ENCODE assay signal across 9 cellular contexts in genomic region chr2:20600756-20601325, GRCh38. TPM values are rescaled to one million over a fixed set of nuclear protein-coding genes. Genes with fewer than 3 reads are reported as not detected.
A peak's percentile ranks its signal among the peaks of the same experiment; 100 is the strongest.
DNase-seq lines count a peak whose midpoint lies in the region; ATAC-seq, FAIRE-seq and TF ChIP-seq lines count a peak whose summit lies in the region.
"Had no signal": no experiment of that assay in that cellular context is flagged by ENCODE, and none has a peak within 500 bp of the region (broad histone marks: within the 10 kb centered on the region; RNA-seq: fewer than 3 reads in every experiment).

No MANE protein-coding gene starts in this region.

- no peak overlapping the region for H3K4me3 Mint-ChIP-seq in Calu3 (ENCODE audit: low read depth, unreplicated experiment)

- H3K9me1 ChIP-seq in endothelial cell of umbilical vein (replicated peaks; ENCODE audit: control insufficient read depth, extremely low read depth, insufficient read depth, low read length) = no peaks in the 10 kb centered on the region

- H3K4me1 ChIP-seq in PC-9 (replicated peaks; ENCODE audit: insufficient read depth) (peaks cover 23% of the 10 kb centered on the region), endothelial cell of umbilical vein (ENCODE audit: control insufficient read depth, extremely low read depth, insufficient read depth, low read length) (peaks cover 44% of the 10 kb centered on the region), osteoblast (ENCODE audit: insufficient read depth, low read length) (peaks cover 21% of the 10 kb centered on the region), testis (peaks cover 48% of the 10 kb centered on the region)

- TF ChIP-seq POLR2A in endothelial cell of umbilical vein (IDR thresholded peaks at IDR 0.05; ENCODE audit: low read depth, low read length) (no peak), testis (IDR thresholded peaks at IDR 0.05) (no peak)

- ATAC-seq in omental fat pad (ENCODE audit: low FRiP score) = no peak

- H3K4me1 Mint-ChIP-seq in Calu3 (ENCODE audit: low read depth, unreplicated experiment) = peaks cover 33% of the 10 kb centered on the region

- no peak overlapping the region for H3K4me3 ChIP-seq in PC-9
- no peak overlapping the region for H3K4me3 ChIP-seq in endothelial cell of umbilical vein (replicated peaks in 1 of 3; ENCODE audit: insufficient read depth in 1 of 3, low read depth in 1 of 3, low read length in 3 of 3)
- H3K4me3 ChIP-seq in osteoblast (ENCODE audit: insufficient read depth, low read length) = no peak overlapping the region
- no peak overlapping the region for H3K4me3 ChIP-seq in testis

- H3K27ac Mint-ChIP-seq in Calu3 (ENCODE audit: unreplicated experiment) = no peak overlapping the region

- POLR2A ChIA-PET in PC-9 (lab: Charles Lee; ENCODE audit: unreplicated experiment) (interaction anchor here (0.6 to 0.9 kb wide), 2 partner anchors 154 to 178 kb away, joined by 3 to 4 read pairs; partner anchors contain the start of gene RHOB), endothelial cell of umbilical vein (lab: Charles Lee) (interaction anchor here (2.3 to 4.5 kb wide), 2 partner anchors 153 to 154 kb away, joined by 8 to 29 read pairs; partner anchors contain the start of gene RHOB)

- H3K36me3 Mint-ChIP-seq in Calu3 (ENCODE audit: insufficient read depth, unreplicated experiment) = no peaks in the 10 kb centered on the region

- TF ChIP-seq CTCF in Calu3 (IDR thresholded peaks at IDR 0.05; ENCODE audit: unreplicated experiment) (peak; percentile 35), PC-9 (conservative IDR thresholded peaks at IDR 0.05) (peak; percentile 72), endothelial cell of umbilical vein (IDR thresholded peaks at IDR 0.05; ENCODE audit: extremely low read depth in 1 of 2, insufficient read depth in 1 of 2, low read depth in 1 of 2, low read length in 2 of 2) (peak in 1 of 2 donors; percentile 16), osteoblast (IDR thresholded peaks at IDR 0.05; ENCODE audit: extremely low read depth, low read depth, low read length) (peak; percentile 56), omental fat pad (IDR thresholded peaks at IDR 0.05) (no peak), testis (IDR thresholded peaks at IDR 0.05) (peak in 1 of 3 experiments; percentile 3)

- H3K79me2 ChIP-seq in PC-9 (ENCODE audit: low read depth) (no peaks in the 10 kb centered on the region), endothelial cell of umbilical vein (ENCODE audit: control insufficient read depth, insufficient read depth, low read length) (no peaks in the 10 kb centered on the region), osteoblast (ENCODE audit: insufficient read depth, low read length) (no peaks in the 10 kb centered on the region)

- H3K4me2 ChIP-seq in PC-9 = no peak overlapping the region
- peak overlapping the region; percentile 11 for H3K4me2 ChIP-seq in endothelial cell of umbilical vein (ENCODE audit: insufficient read depth, low read length)
- H3K4me2 ChIP-seq in osteoblast (ENCODE audit: insufficient read depth, low read length) = no peak overlapping the region

- peaks cover 21% of the 10 kb centered on the region for H3F3A ChIP-seq in PC-9 (ENCODE audit: insufficient read depth, low read depth)

- H3K27me3 ChIP-seq in PC-9 (ENCODE audit: insufficient read depth, low read depth) (no peaks in the 10 kb centered on the region), endothelial cell of umbilical vein (ENCODE audit: control insufficient read depth in 2 of 2, insufficient read depth in 2 of 2, low read length in 2 of 2) (no peaks in the 10 kb centered on the region), osteoblast (ENCODE audit: insufficient read depth, low read length) (no peaks in the 10 kb centered on the region), testis (no peaks in the 10 kb centered on the region)

- H3K9me3 ChIP-seq in PC-9 (ENCODE audit: insufficient read depth, low read depth) (no peaks in the 10 kb centered on the region), endothelial cell of umbilical vein (replicated peaks; ENCODE audit: control insufficient read depth, insufficient read depth, low read length) (no peaks in the 10 kb centered on the region), osteoblast (ENCODE audit: low read depth, low read length) (no peaks in the 10 kb centered on the region), testis (no peaks in the 10 kb centered on the region)

- H3K27me3 Mint-ChIP-seq in Calu3 (ENCODE audit: unreplicated experiment) = no peaks in the 10 kb centered on the region

- H4K20me1 ChIP-seq in PC-9 (ENCODE audit: insufficient read depth) (no peaks in the 10 kb centered on the region; the same call in 1 of the 2 replicates), endothelial cell of umbilical vein (replicated peaks; ENCODE audit: control insufficient read depth, extremely low read depth, insufficient read depth, low read length) (no peaks in the 10 kb centered on the region), osteoblast (ENCODE audit: insufficient read depth, low read length) (no peaks in the 10 kb centered on the region)

- H3K27ac ChIP-seq in PC-9 (no peak overlapping the region), endothelial cell of umbilical vein (ENCODE audit: insufficient read depth, low read depth, low read length) (peak overlapping the region; percentile 35), osteoblast (ENCODE audit: low read depth, low read length) (no peak overlapping the region), testis (no peak overlapping the region)

- no peak for DNase-seq in Calu3
- no peak for DNase-seq in PC-9
- DNase-seq in endothelial cell of umbilical vein (ENCODE audit: low read depth, low spot score) = peak; percentile 71
- no peak for DNase-seq in osteoblast (ENCODE audit: insufficient read length, low spot score, missing footprints)
- no peak for DNase-seq in KG1 (lab: John Stamatoyannopoulos, UW)
- DNase-seq in omental fat pad (ENCODE audit: low spot score) = no peak
- no peak for DNase-seq in activated gamma-delta T cell treated with Interleukin-2 at 50 U/mL for 16 hours
- no peak for DNase-seq in testis
- DNase-seq: SHP77 had no signal

- dilution Hi-C loops in endothelial cell of umbilical vein (cut with MboI; ENCODE audit: extremely low pct_ligation_motif_present, low sequenced_read_pairs) = no loop called here

- H2AFZ ChIP-seq in PC-9 (no peak overlapping the region), endothelial cell of umbilical vein (ENCODE audit: low read depth, low read length) (peak overlapping the region; percentile 13), osteoblast (ENCODE audit: low read length) (no peak overlapping the region)

- H3K9me2 ChIP-seq in PC-9 (ENCODE audit: insufficient read depth) = no peaks in the 10 kb centered on the region

- no peak for FAIRE-seq in endothelial cell of umbilical vein (lab: Jason Lieb, UNC)

- H3K9ac ChIP-seq in endothelial cell of umbilical vein (replicated peaks; ENCODE audit: extremely low read depth, insufficient read depth, low read length) = no peak overlapping the region

- BruUV-seq in Calu3 (replicated peaks; lab: Mats Ljungman, UMichigan) (no TSS peak), PC-9 (replicated peaks; lab: Mats Ljungman, UMichigan) (no TSS peak), endothelial cell of umbilical vein (replicated peaks; lab: Mats Ljungman, UMichigan) (no TSS peak)

- CTCF ChIA-PET in Calu3 (lab: Charles Lee) = no interaction called here
- CTCF ChIA-PET in PC-9 (lab: Charles Lee) = interaction anchor here (1.1 kb wide), 1 partner anchor 34 kb away, joined by 3 read pairs; no protein-coding TSS in a partner anchor
- CTCF ChIA-PET in endothelial cell of umbilical vein (lab: Charles Lee) = interaction anchor here (0.6 to 3.9 kb wide), 12 partner anchors 11 to 159 kb away, joined by 3 to 30 read pairs (median 4); no protein-coding TSS in a partner anchor

- 61 to 69% methylated on average over 1 of the region's 1 CpG for WGBS in testis, 2 donors

- H3K9me3 Mint-ChIP-seq in Calu3 (ENCODE audit: low read depth, unreplicated experiment) = no peaks in the 10 kb centered on the region

- H3K36me3 ChIP-seq in PC-9 (ENCODE audit: low read depth) = no peaks in the 10 kb centered on the region
- no peaks in the 10 kb centered on the region for H3K36me3 ChIP-seq in endothelial cell of umbilical vein (ENCODE audit: control insufficient read depth in 2 of 2, extremely low read depth in 1 of 2, insufficient read depth in 2 of 2, low read length in 2 of 2)
- H3K36me3 ChIP-seq in osteoblast (ENCODE audit: insufficient read depth, low read length) = no peaks in the 10 kb centered on the region
- no peaks in the 10 kb centered on the region for H3K36me3 ChIP-seq in testis (ENCODE audit: low read depth, missing control alignments)

- intact Hi-C loops in Calu3 (cut with micrococcal nuclease; ENCODE audit: unreplicated experiment) = loop anchor here (1.0 kb wide), 1 partner anchor 158 kb away; no protein-coding TSS in a partner anchor
- intact Hi-C loops in PC-9 (cut with micrococcal nuclease; ENCODE audit: unreplicated experiment) = no loop called here
- intact Hi-C loops in endothelial cell of umbilical vein (cut with micrococcal nuclease) = loop anchor here (1.0 kb wide), 3 partner anchors 10 to 150 kb away; no protein-coding TSS in a partner anchor
- intact Hi-C loops in testis (cut with DNase I; ENCODE audit: low total_unique reads) = no loop called here

TF ChIP-seq in endothelial cell of umbilical vein, 7 proteins besides CTCF, POLR2A, EP300 and RAD21 (continues in another document):
- no peak for TF ChIP-seq MAX (IDR thresholded peaks at IDR 0.05; ENCODE audit: insufficient read depth, insufficient read length)
- no peak for TF ChIP-seq MYC (IDR thresholded peaks at IDR 0.05; ENCODE audit: low read depth, low read length)
- TF ChIP-seq EZH2 (IDR thresholded peaks at IDR 0.05; ENCODE audit: borderline replicate concordance, low read depth, low read length, severe bottlenecking) = no peak
- no peak for TF ChIP-seq GATA2 (IDR thresholded peaks at IDR 0.05; ENCODE audit: insufficient read depth, insufficient read length, low read depth, low read length)
- TF ChIP-seq FOS (IDR thresholded peaks at IDR 0.05; ENCODE audit: borderline replicate concordance, insufficient read depth, low read length) = no peak

RNA-seq across cellular contexts. Expression of gene HS1BP3, which starts 50.1 kb away (rescaled TPM):
- total RNA-seq in Calu3 (2022) = 26.4 and 28.5 TPM in 2 replicates
- 16.2 and 18.0 TPM in 2 replicates for total RNA-seq in PC-9 (2021)
- total RNA-seq in endothelial cell of umbilical vein = 27.8 and 33.1 TPM in 2 replicates
- polyA plus RNA-seq in endothelial cell of umbilical vein = 27.4 and 36.3 TPM in 2 replicates
- polyA plus RNA-seq in endothelial cell of umbilical vein (2011; cell fraction: cytosol; rRNA removed) = 17.0 and 22.6 TPM in 2 replicates
- 42.4 and 48.5 TPM in 2 replicates for polyA plus RNA-seq in endothelial cell of umbilical vein (2011; cell fraction: nucleus; rRNA removed)
- 19.9 and 37.4 TPM in 2 replicates for polyA plus RNA-seq in endothelial cell of umbilical vein (2012)
- 22.4 and 24.7 TPM in 2 replicates for polyA minus RNA-seq in endothelial cell of umbilical vein
- polyA minus RNA-seq in endothelial cell of umbilical vein (2011; cell fraction: cytosol; rRNA and poly(A)+ RNA removed) = 7.2 TPM
- 26.3 and 35.3 TPM in 2 replicates for polyA minus RNA-seq in endothelial cell of umbilical vein (2011; cell fraction: nucleus; rRNA and poly(A)+ RNA removed)
- total RNA-seq in osteoblast = 47.4 and 47.8 TPM in 2 replicates
- 10 to 100 TPM; 17.7 to 30.3 (median 22.8) TPM for total RNA-seq in omental fat pad
- 10 to 100 TPM; 23.5 to 31.6 TPM for total RNA-seq in testis
- polyA plus RNA-seq in testis (ENCODE audit: insufficient read depth, low read depth, low replicate concordance) = 25.0 TPM

Comparison
In these comparisons a context has a peak if more than half of its experiments do, and no peak if none do; other contexts are left out.
1. CTCF ChIP-seq: peak in Calu3 (single experiment), PC-9 (single experiment) and osteoblast (single experiment); none in omental fat pad (0 of 3).
2. intact Hi-C loops: an anchor here in Calu3 (1.0 kb wide) and endothelial cell of umbilical vein (1.0 kb wide); none called in PC-9 and testis.